In the genomic region with DNA sequence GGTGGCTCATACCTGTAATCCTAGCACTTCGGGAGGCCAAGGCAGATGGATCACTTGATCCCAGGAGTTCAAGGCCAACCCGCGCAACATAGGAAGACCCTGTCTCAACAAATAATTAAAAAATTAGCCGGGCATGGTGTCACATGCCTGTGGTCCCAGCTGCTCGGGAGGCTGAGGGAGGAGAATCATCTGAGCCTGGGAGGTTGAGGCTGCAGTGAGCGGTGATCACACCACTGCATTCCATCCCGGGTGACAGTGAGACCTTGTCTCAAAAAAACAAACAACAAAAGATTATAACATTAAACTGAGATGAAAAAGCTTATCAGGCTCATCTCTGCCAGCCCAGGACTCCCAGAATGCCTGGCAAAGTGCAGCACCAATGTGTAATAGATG, we compare ENCODE assay signal across 14 cellular contexts. TPM values are rescaled to one million over a fixed set of nuclear protein-coding genes. Genes with fewer than 3 reads are reported as not detected.
DNase-seq lines count a peak whose midpoint lies in the region; ATAC-seq, FAIRE-seq and TF ChIP-seq lines count a peak whose summit lies in the region.
"Had no signal": no experiment of that assay in that cellular context is flagged by ENCODE, and none has a peak within 500 bp of the region (broad histone marks: within the 10 kb centered on the region; RNA-seq: fewer than 3 reads in every experiment).

No MANE protein-coding gene starts in this region.

- no peaks in the 10 kb centered on the region for H3K9me3 ChIP-seq in OCI-LY1 (ENCODE audit: low read length)
- no peaks in the 10 kb centered on the region for H3K9me3 ChIP-seq in GM12878 (replicated peaks; ENCODE audit: control insufficient read depth, insufficient read depth, low read length)
- no peaks in the 10 kb centered on the region for H3K9me3 ChIP-seq in neuronal stem cell (replicated peaks in 1 of 2; ENCODE audit: control insufficient read depth in 2 of 2, insufficient read depth in 1 of 2, low read depth in 1 of 2, low read length in 2 of 2)
- H3K9me3 ChIP-seq: esophagus squamous epithelium, sigmoid colon had no signal

- TF ChIP-seq POLR2A in GM12878 (IDR thresholded peaks at IDR 0.05; ENCODE audit: low read depth, low read length), result no peak

- no peak overlapping the region for H2BK12ac ChIP-seq in neuronal stem cell (ENCODE audit: low read length)

- no peak for DNase-seq in T-helper 1 cell
- DNase-seq in GM12878 (ENCODE audit: low read depth, low spot score), result no peak
- no peak for DNase-seq in neuronal stem cell (ENCODE audit: low spot score)
- no peak for DNase-seq in cerebellar cortex (ENCODE audit: low spot score)
- no peak for DNase-seq in GM03348 (ENCODE audit: low spot score)
- DNase-seq: esophagus squamous epithelium, GDM1, NCI-H446, sigmoid colon had no signal

- H3K23ac ChIP-seq in neuronal stem cell (ENCODE audit: low read depth, low read length, poor library complexity), result no peak overlapping the region

- no peaks in the 10 kb centered on the region for H3K79me1 ChIP-seq in neuronal stem cell (ENCODE audit: low read depth, low read length)

- H3K79me2 ChIP-seq in OCI-LY1 (ENCODE audit: insufficient read depth, low read length) (no peaks in the 10 kb centered on the region), GM12878 (ENCODE audit: control insufficient read depth, insufficient read depth, low read length) (no peaks in the 10 kb centered on the region)

- RAD21 ChIA-PET in GM12878 (lab: Charles Lee; ENCODE audit: unreplicated experiment), result interaction anchor here (1.1 to 4.7 kb wide), 11 partner anchors 9 to 192 kb away, joined by 3 to 56 read pairs (median 6); a partner anchor contains a TSS

- H3K4me3 ChIP-seq in OCI-LY1 (ENCODE audit: low read depth, low read length, poor library complexity, severe bottlenecking) (no peak overlapping the region), GM12878 (no peak overlapping the region), neuronal stem cell (ENCODE audit: low read length in 2 of 2) (no peak overlapping the region)
- H3K4me3 ChIP-seq: esophagus squamous epithelium, sigmoid colon had no signal

- no peaks in the 10 kb centered on the region for H3K9me2 ChIP-seq in OCI-LY1 (ENCODE audit: low read depth, low read length)

- POLR2A ChIA-PET in GM12878 (lab: Charles Lee), result interaction anchor here (1.0 to 2.3 kb wide), 7 partner anchors 11 to 158 kb away, joined by 3 to 12 read pairs (median 4); no protein-coding TSS in a partner anchor

- no peak overlapping the region for H3K18ac ChIP-seq in neuronal stem cell (ENCODE audit: low read length)

- FAIRE-seq in GM12878 (lab: Jason Lieb, UNC), result no peak
- FAIRE-seq: colon had no signal

- ATAC-seq in GM12878, result no peak
- no peak for ATAC-seq in GM19452 (IDR thresholded peaks at IDR 0.05; ENCODE audit: unreplicated experiment)

- no peak overlapping the region for H2AFZ ChIP-seq in OCI-LY1 (ENCODE audit: low read length)
- H2AFZ ChIP-seq in GM12878 (ENCODE audit: control insufficient read depth, low read depth, low read length), result peak overlapping the region; percentile 54; the same call in 1 of the 2 replicates
- H2AFZ ChIP-seq in neuronal stem cell (ENCODE audit: low read length), result peak overlapping the region; percentile 60

- intact Hi-C loops in GM12878 (cut with micrococcal nuclease; ENCODE audit: unreplicated experiment), result loop anchor here (2.0 kb wide), 1 partner anchor 76 kb away; no protein-coding TSS in a partner anchor

- SMC1A ChIA-PET in GM12878 (lab: Charles Lee; ENCODE audit: uncharacterized antibody, unreplicated experiment), result interaction anchor here (0.9 to 6.7 kb wide), 14 partner anchors 8 to 199 kb away, joined by 3 to 83 read pairs (median 4); a partner anchor contains a TSS

- H3K27ac ChIP-seq in OCI-LY1 (ENCODE audit: low read depth, low read length, poor library complexity, severe bottlenecking), result peak overlapping the region; percentile 87
- H3K27ac ChIP-seq in GM12878 (ENCODE audit: control insufficient read depth, insufficient read depth), result peak overlapping the region; percentile 76
- no peak overlapping the region for H3K27ac ChIP-seq in neuronal stem cell (replicated peaks; ENCODE audit: low read length)
- H3K27ac ChIP-seq: 22Rv1, esophagus squamous epithelium, sigmoid colon had no signal

- in situ Hi-C loops in GM12878 (cut with MboI), result no loop called here

- no peak overlapping the region for H2BK120ac ChIP-seq in neuronal stem cell (ENCODE audit: low read depth, low read length)

- no peak overlapping the region for H3K14ac ChIP-seq in neuronal stem cell (ENCODE audit: low read length)

- H4K20me1 ChIP-seq in OCI-LY1 (ENCODE audit: insufficient read depth, low read length) (no peaks in the 10 kb centered on the region), GM12878 (ENCODE audit: control insufficient read depth, insufficient read depth) (no peaks in the 10 kb centered on the region)

- no peak overlapping the region for H3K4me3 Mint-ChIP-seq in T-helper 1 cell treated with Interleukin-12 subunit alpha and Interleukin-12 subunit beta and Interleukin-4 antibody, amounts not matched to agents 30 μg/mL and 1 μg/mL, for 36 hours

- H3K4me2 ChIP-seq in OCI-LY1 (ENCODE audit: low read length), result peak overlapping the region; percentile 32; the same call in 1 of the 2 replicates
- H3K4me2 ChIP-seq in GM12878 (ENCODE audit: control insufficient read depth, insufficient read depth), result peak overlapping the region; percentile 89
- no peak overlapping the region for H3K4me2 ChIP-seq in neuronal stem cell (ENCODE audit: insufficient read depth, low read length, poor library complexity, severe bottlenecking)

- WGBS in GM12878 (ENCODE audit: insufficient coverage, insufficient replicate concordance, low lambda C conversion rate, missing lambda C conversion rate), result 91% methylated on average over 7 of the region's 7 CpGs
- WGBS in neuronal stem cell (ENCODE audit: extremely low coverage in 2 of 2, insufficient read length in 2 of 2, insufficient replicate concordance in 1 of 2), 2 donors, result no CpG with 5 or more reads among the region's 7 CpGs

- TF ChIP-seq CTCF in OCI-LY1 (IDR thresholded peaks at IDR 0.05; ENCODE audit: low read length) (no peak), GM12878 (IDR thresholded peaks at IDR 0.05 in 2 of 3, conservative IDR thresholded peaks at IDR 0.05 in 1 of 3; ENCODE audit: control insufficient read depth in 2 of 3, extremely low read depth in 1 of 3, insufficient read depth in 1 of 3, low read depth in 3 of 3, low read length in 3 of 3) (no peak)

- no peak overlapping the region for H2AK5ac ChIP-seq in neuronal stem cell (ENCODE audit: low read depth, low read length)

- no peaks in the 10 kb centered on the region for H3K36me3 Mint-ChIP-seq in T-helper 1 cell treated with Interleukin-12 subunit alpha and Interleukin-12 subunit beta and Interleukin-4 antibody, amounts not matched to agents 30 μg/mL and 1 μg/mL, for 36 hours (ENCODE audit: low read depth)

- no peak for TF ChIP-seq EP300 in GM12878 (IDR thresholded peaks at IDR 0.05; ENCODE audit: borderline replicate concordance in 1 of 2, control insufficient read depth in 1 of 2, low read depth in 2 of 2, low read length in 2 of 2)

- H3F3A ChIP-seq in OCI-LY1 (ENCODE audit: insufficient read depth, low read length), result peaks cover 7% of the 10 kb centered on the region; the same call in 1 of the 2 replicates

- H3K4me1 Mint-ChIP-seq in T-helper 1 cell treated with Interleukin-12 subunit alpha and Interleukin-12 subunit beta and Interleukin-4 antibody, amounts not matched to agents 30 μg/mL and 1 μg/mL, for 36 hours (ENCODE audit: low read depth), result peaks cover 26% of the 10 kb centered on the region

- H3K9ac ChIP-seq in OCI-LY1 (ENCODE audit: low read length), result peak overlapping the region; percentile 18; the same call in 1 of the 2 replicates
- peak overlapping the region; percentile 30; the same call in 1 of the 2 replicates for H3K9ac ChIP-seq in GM12878 (ENCODE audit: control insufficient read depth, insufficient read depth, low read length)
- H3K9ac ChIP-seq in neuronal stem cell (ENCODE audit: low read depth, low read length, poor library complexity), result no peak overlapping the region

- H3K4ac ChIP-seq in neuronal stem cell (ENCODE audit: low read length), result no peak overlapping the region

- no peak overlapping the region for H2BK5ac ChIP-seq in neuronal stem cell (ENCODE audit: low read length)

- BruUV-seq in GM12878 (replicated peaks; lab: Mats Ljungman, UMichigan), result no TSS peak

- no peaks in the 10 kb centered on the region for H3K27me3 Mint-ChIP-seq in T-helper 1 cell treated with Interleukin-12 subunit alpha and Interleukin-12 subunit beta and Interleukin-4 antibody, amounts not matched to agents 30 μg/mL and 1 μg/mL, for 36 hours (ENCODE audit: low read depth)

- H3K27ac Mint-ChIP-seq in T-helper 1 cell treated with Interleukin-12 subunit alpha and Interleukin-12 subunit beta and Interleukin-4 antibody, amounts not matched to agents 30 μg/mL and 1 μg/mL, for 36 hours, result peak overlapping the region; percentile 77

- no peak overlapping the region for H4K91ac ChIP-seq in neuronal stem cell (ENCODE audit: low read depth, low read length, poor library complexity)

- no peaks in the 10 kb centered on the region for H3K9me3 Mint-ChIP-seq in T-helper 1 cell treated with Interleukin-12 subunit alpha and Interleukin-12 subunit beta and Interleukin-4 antibody, amounts not matched to agents 30 μg/mL and 1 μg/mL, for 36 hours

- H3K4me1 ChIP-seq in OCI-LY1 (ENCODE audit: insufficient read depth, low read length, severe bottlenecking), result peaks cover 51% of the 10 kb centered on the region
- peaks cover 28% of the 10 kb centered on the region for H3K4me1 ChIP-seq in GM12878 (ENCODE audit: control insufficient read depth, insufficient read depth, low read length)
- H3K4me1 ChIP-seq in neuronal stem cell (ENCODE audit: control insufficient read depth in 2 of 2, insufficient read depth in 1 of 2, low read depth in 1 of 2, low read length in 2 of 2), result peaks cover 6 to 7% of the 10 kb centered on the region in 2 donors
- H3K4me1 ChIP-seq: esophagus squamous epithelium, sigmoid colon had no signal

- no peak for TF ChIP-seq RAD21 in GM12878 (IDR thresholded peaks at IDR 0.05; ENCODE audit: insufficient read depth, low read depth, low read length)

- no peak overlapping the region for H4K8ac ChIP-seq in neuronal stem cell (ENCODE audit: low read depth, low read length)

- H3K36me3 ChIP-seq in OCI-LY1 (ENCODE audit: insufficient read depth, low read length) (peaks cover 9% of the 10 kb centered on the region; the same call in 1 of the 2 replicates), GM12878 (ENCODE audit: control insufficient read depth in 2 of 2, insufficient read depth in 2 of 2, low read length in 1 of 2) (no peaks in the 10 kb centered on the region; a peak in 1 of 4 replicates), neuronal stem cell (replicated peaks in 1 of 2; ENCODE audit: control insufficient read depth in 2 of 2, insufficient read depth in 2 of 2, low read length in 2 of 2) (peaks cover 0 to 8% of the 10 kb centered on the region in 2 donors)

- H3K27me3 ChIP-seq in OCI-LY1 (ENCODE audit: insufficient read depth, low read length) (no peaks in the 10 kb centered on the region), GM12878 (replicated peaks in 1 of 2; ENCODE audit: control insufficient read depth in 2 of 2, insufficient read depth in 2 of 2, low read length in 1 of 2) (no peaks in the 10 kb centered on the region), neuronal stem cell (ENCODE audit: control insufficient read depth in 3 of 3, insufficient read depth in 3 of 3, low read depth in 1 of 3, low read length in 3 of 3) (no peaks in the 10 kb centered on the region)
- H3K27me3 ChIP-seq: esophagus squamous epithelium, sigmoid colon had no signal

- no peak overlapping the region for H2BK15ac ChIP-seq in neuronal stem cell (ENCODE audit: low read length)

- CTCF ChIA-PET in GM12878 (lab: Yijun Ruan, JAX), result interaction anchor here (1.2 to 9.9 kb wide), 10 partner anchors 8 to 191 kb away, joined by 3 to 178 read pairs (median 9); a partner anchor contains a TSS

RNA-seq across cellular contexts. Expression of a gene that starts 50.5 kb away (rescaled TPM):
- total RNA-seq in GM12878 (2013; cell fraction: nucleolus; rRNA removed), result 27.9 and 29.0 TPM in 2 replicates
- total RNA-seq in GM12878 (2014; rRNA removed), result 11.4 and 21.5 TPM in 2 replicates
- total RNA-seq in GM12878 (2014; rRNA removed; fragmentation: Illumina TruSeq; extraction: Trizol), result 13.3 and 13.5 TPM in 2 replicates
- total RNA-seq in GM12878 (2021), result 8.7 and 10.3 TPM in 2 replicates
- 2.6 TPM for polyA plus RNA-seq in GM12878 (2011; ENCODE audit: low read depth)
- 15.8 and 18.5 TPM in 2 replicates for polyA plus RNA-seq in GM12878 (2011; rRNA removed)
- polyA plus RNA-seq in GM12878 (2011; cell fraction: cytosol; rRNA removed), result 6.1 and 7.5 TPM in 2 replicates
- polyA plus RNA-seq in GM12878 (2011; cell fraction: nucleus; rRNA removed), result 9.9 and 10.3 TPM in 2 replicates
- 4.9 and 5.1 TPM in 2 replicates for polyA plus RNA-seq in GM12878 (2012)
- 10.6 and 12.7 TPM in 2 replicates for polyA plus RNA-seq in GM12878 (2014; fragmentation: Illumina TruSeq; extraction: Trizol)
- polyA plus RNA-seq in GM12878 (2014; fragmentation: Nextera tagmentation; extraction: Ambion mirVana), result 1 to 10 TPM; 4.2 TPM
- 6.2 and 6.8 TPM in 2 replicates for polyA plus RNA-seq in GM12878 (2014; rRNA removed)
- polyA plus RNA-seq in GM12878 (2016; fragmentation: Nextera tagmentation; extraction: Ambion mirVana), result 10 to 100 TPM; 10.8 to 13.0 TPM
- 31.3 and 35.8 TPM in 2 replicates for polyA minus RNA-seq in GM12878 (2011; rRNA and poly(A)+ RNA removed)
- 5.9 and 9.8 TPM in 2 replicates for polyA minus RNA-seq in GM12878 (2011; cell fraction: cytosol; rRNA and poly(A)+ RNA removed)
- 6.2 and 12.4 TPM in 2 replicates for polyA minus RNA-seq in GM12878 (2011; cell fraction: nucleus; rRNA and poly(A)+ RNA removed)
- polyA plus RNA-seq in neuronal stem cell (2013, experiment 1 of 2), result 16.2 TPM
- polyA plus RNA-seq in neuronal stem cell (2013, experiment 2 of 2), result 16.2 TPM
